ENCODE assay signal across 9 cellular contexts in the genomic region with DNA sequence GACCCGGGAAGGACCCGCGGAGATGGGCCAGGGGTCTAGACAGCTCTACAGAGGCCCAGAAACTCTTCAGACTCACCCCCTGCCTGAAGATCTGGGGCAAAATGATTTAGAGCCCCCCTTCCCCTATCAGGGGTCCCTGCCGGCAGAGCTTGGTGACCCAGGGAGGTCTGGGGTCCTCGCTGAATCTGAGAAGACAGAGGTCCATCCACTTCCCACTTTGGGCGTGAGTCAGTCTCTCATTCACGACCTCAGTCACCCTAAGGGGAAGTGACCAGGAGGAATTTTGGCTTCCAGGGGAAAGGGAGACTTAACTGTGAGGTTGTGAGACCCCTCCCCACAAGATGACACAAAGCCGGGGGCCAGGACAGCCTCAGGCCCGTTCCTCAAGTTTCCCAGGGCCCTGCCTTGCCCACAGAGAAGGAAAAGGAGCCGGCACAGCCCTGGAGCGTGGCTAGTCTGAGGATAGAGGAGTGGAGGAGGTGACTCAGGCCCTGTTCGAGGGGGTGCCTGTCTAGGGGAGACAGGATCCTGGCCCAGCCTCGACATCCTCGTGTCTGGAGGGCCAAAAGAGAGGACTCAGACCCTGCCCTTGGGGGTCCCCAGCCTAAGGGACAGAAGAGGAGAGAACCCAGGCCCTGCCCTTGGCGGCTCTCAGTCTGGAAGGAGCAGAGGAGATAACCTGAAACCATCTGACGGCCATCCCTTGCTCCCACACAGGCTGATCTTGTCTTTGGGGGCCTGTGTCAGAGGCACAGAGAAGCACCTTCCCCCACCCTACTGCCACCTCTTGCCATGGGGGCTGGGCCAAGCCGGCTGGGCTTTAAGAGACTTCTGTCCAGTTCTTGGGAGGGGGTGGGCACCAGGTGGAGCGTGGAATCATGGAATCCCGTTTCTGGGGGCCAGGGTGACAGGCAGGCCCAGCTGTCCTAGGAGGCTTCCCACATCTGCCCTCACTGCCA. TPM values are rescaled to one million over a fixed set of nuclear protein-coding genes. Genes with fewer than 3 reads are reported as not detected.
DNase-seq lines count a peak whose midpoint lies in the region; ATAC-seq, FAIRE-seq and TF ChIP-seq lines count a peak whose summit lies in the region.
"Had no signal": no experiment of that assay in that cellular context is flagged by ENCODE, and none has a peak within 500 bp of the region (broad histone marks: within the 10 kb centered on the region; RNA-seq: fewer than 3 reads in every experiment).

No MANE protein-coding gene starts in this region.

- ATAC-seq in HG03108 (IDR thresholded peaks at IDR 0.05; ENCODE audit: unreplicated experiment) (no peak), HG02970 (IDR thresholded peaks at IDR 0.05; ENCODE audit: low FRiP score, unreplicated experiment) (no peak)

- peak overlapping the region; percentile 68 for H3K4me3 ChIP-seq in HUES64 (ENCODE audit: low read length)
- H3K4me3 ChIP-seq in breast epithelium: peak overlapping the region; percentile 63 to 96 (median 85)
- peak overlapping the region; percentile 38 to 49 for H3K4me3 ChIP-seq in kidney (ENCODE audit: low read length in 2 of 2)

- TF ChIP-seq POLR2A in breast epithelium (IDR thresholded peaks at IDR 0.05): no peak

- FAIRE-seq in kidney (lab: Jason Lieb, UNC): no peak
- FAIRE-seq: endometrium had no signal

- H3K9me3 ChIP-seq in HUES64 (ENCODE audit: insufficient read depth, low read depth, low read length) (no peaks in the 10 kb centered on the region), breast epithelium (no peaks in the 10 kb centered on the region), kidney (ENCODE audit: control insufficient read depth in 1 of 2, low read length in 2 of 2) (no peaks in the 10 kb centered on the region)

- H3K36me3 ChIP-seq in HUES64 (ENCODE audit: insufficient read depth, low read length): no peaks in the 10 kb centered on the region
- no peaks in the 10 kb centered on the region for H3K36me3 ChIP-seq in breast epithelium
- H3K36me3 ChIP-seq in kidney (ENCODE audit: control insufficient read depth in 1 of 2, insufficient read depth in 2 of 2, low read length in 2 of 2): peaks cover 0 to 10% of the 10 kb centered on the region in 2 donors

- H3K4me1 ChIP-seq in HUES64 (ENCODE audit: insufficient read depth, low read length) (peaks cover 21% of the 10 kb centered on the region), breast epithelium (peaks cover 16 to 43% of the 10 kb centered on the region in 2 donors), kidney (ENCODE audit: control insufficient read depth in 1 of 2, insufficient read depth in 1 of 2, low read depth in 1 of 2, low read length in 2 of 2) (peaks cover 20 to 36% of the 10 kb centered on the region in 2 donors)

- 67% methylated on average over 18 of the region's 19 CpGs for WGBS in HUES64

- H3K27me3 ChIP-seq in HUES64 (ENCODE audit: insufficient read depth, low read length): peaks cover 21% of the 10 kb centered on the region
- H3K27me3 ChIP-seq in breast epithelium: no peaks in the 10 kb centered on the region

- intact Hi-C loops in breast epithelium (cut with DNase I; ENCODE audit: low total_unique reads) (no loop called here), kidney (cut with DNase I) (no loop called here)

- H3K9ac ChIP-seq in HUES64 (ENCODE audit: low read depth, low read length): peak overlapping the region; percentile 69
- H3K9ac ChIP-seq in kidney (ENCODE audit: low read length in 2 of 2): peak overlapping the region; percentile 29 to 33

- peak in 1 of 2 donors; percentile 53 for DNase-seq in breast epithelium (ENCODE audit: low spot score in 2 of 2)
- DNase-seq in kidney: no peak
- DNase-seq in stromal cell of bone marrow (ENCODE audit: low read depth): peak; percentile 48
- no peak for DNase-seq in NCI-H526 (lab: John Stamatoyannopoulos, UW)
- DNase-seq in putamen (ENCODE audit: low spot score): no peak

- H3K27ac ChIP-seq in HUES64 (ENCODE audit: low read depth, low read length) (no peak overlapping the region), breast epithelium (peak overlapping the region; percentile 90 to 95), kidney (ENCODE audit: low read depth in 2 of 2, low read length in 2 of 2) (peak overlapping the region; percentile 71 to 80)

- TF ChIP-seq CTCF in breast epithelium (IDR thresholded peaks at IDR 0.05): no peak
- TF ChIP-seq CTCF in kidney (IDR thresholded peaks at IDR 0.05; ENCODE audit: borderline replicate concordance, extremely low read depth, insufficient read depth): no peak

RNA-seq across cellular contexts. Expression of a gene that starts 0.9 kb away (rescaled TPM):
- polyA plus RNA-seq in HUES64 (2013, experiment 1 of 2): 8.4 TPM
- polyA plus RNA-seq in HUES64 (2013, experiment 2 of 2): 15.5 TPM
- total RNA-seq in breast epithelium (100 to 1,000 TPM in 1 of 3 donors, 10 to 100 TPM in 1, 1 to 10 TPM in 1; 9.0 to 102 (median 71.4) TPM), kidney (47.0 TPM)
- 31.6 TPM for polyA plus RNA-seq in kidney (ENCODE audit: insufficient read depth, low read depth, low replicate concordance)

RNA-seq across cellular contexts. Expression of a gene that starts 30.7 kb away (rescaled TPM):
- 3.6 TPM for polyA plus RNA-seq in HUES64 (2013, experiment 1 of 2)
- 6.5 TPM for polyA plus RNA-seq in HUES64 (2013, experiment 2 of 2)
- total RNA-seq in breast epithelium: 10 to 100 TPM; 21.8 to 34.8 (median 26.2) TPM
- total RNA-seq in kidney: 32.5 TPM
- 54.1 TPM for polyA plus RNA-seq in kidney (ENCODE audit: insufficient read depth, low read depth, low replicate concordance)

RNA-seq across cellular contexts. Expression of a gene that starts 35.8 kb away (rescaled TPM):
- polyA plus RNA-seq in HUES64 (2013, experiment 1 of 2): 0.25 TPM
- not detected for polyA plus RNA-seq in HUES64 (2013, experiment 2 of 2)
- 1 to 10 TPM; 1.3 to 4.5 (median 2.3) TPM for total RNA-seq in breast epithelium
- total RNA-seq in kidney: 2.4 TPM
- 7.6 TPM for polyA plus RNA-seq in kidney (ENCODE audit: insufficient read depth, low read depth, low replicate concordance)
